ENCODE assay signal across 1 cellular context in genomic region chr2:172084734-172085459, GRCh38.
TF ChIP-seq lines count a peak whose summit lies in the region.

No MANE protein-coding gene starts in this region.

TF ChIP-seq in HepG2, 621 proteins besides CTCF, POLR2A, EP300 and RAD21 (continued from another document and continues in another):
- TF ChIP-seq ATRX (CRISPR knock-in tag; IDR thresholded peaks at IDR 0.05; ENCODE audit: borderline replicate concordance) (no peak), ZHX1 (CRISPR knock-in tag; IDR thresholded peaks at IDR 0.05; ENCODE audit: low read depth) (no peak), ZNF512B (CRISPR knock-in tag; IDR thresholded peaks at IDR 0.05; ENCODE audit: borderline replicate concordance) (peak; percentile 88; the same call in 1 of the 2 replicates), GTF3A (CRISPR knock-in tag; conservative IDR thresholded peaks at IDR 0.05) (peak; percentile 48; the same call in 1 of the 2 replicates), SNAPC4 (CRISPR knock-in tag; IDR thresholded peaks at IDR 0.05) (peak; percentile 65; the same call in 1 of the 2 replicates), HINFP (CRISPR knock-in tag; IDR thresholded peaks at IDR 0.05; ENCODE audit: low read depth) (no peak), BCL6 (CRISPR knock-in tag; IDR thresholded peaks at IDR 0.05) (peak; percentile 54), CCDC6 (CRISPR knock-in tag; IDR thresholded peaks at IDR 0.05) (no peak; the same call in 1 of the 2 replicates), ZNF501 (CRISPR knock-in tag; IDR thresholded peaks at IDR 0.05) (peak; percentile 37; the same call in 1 of the 2 replicates), HOXA5 (CRISPR knock-in tag; IDR thresholded peaks at IDR 0.05) (peak; percentile 44; the same call in 1 of the 2 replicates), ZNF256 (CRISPR knock-in tag; conservative IDR thresholded peaks at IDR 0.05) (0 out of 2 replicates have a peak, but pooled peaks have one; percentile 65), YEATS4 (CRISPR knock-in tag; IDR thresholded peaks at IDR 0.05; ENCODE audit: borderline replicate concordance) (no peak), ZNF260 (CRISPR knock-in tag; IDR thresholded peaks at IDR 0.05; ENCODE audit: borderline replicate concordance, low read depth) (no peak), AGO2 (optimal IDR thresholded peaks at IDR 0.05; ENCODE audit: low read depth, low read length) (no peak), KLF12 (CRISPR knock-in tag; IDR thresholded peaks at IDR 0.05; ENCODE audit: borderline replicate concordance) (no peak), ZNF343 (CRISPR knock-in tag; IDR thresholded peaks at IDR 0.05) (peak; percentile 71), CREB1 (IDR thresholded peaks at IDR 0.05) (no peak), CREB1 (CRISPR knock-in tag; IDR thresholded peaks at IDR 0.05) (no peak), BRCA1 (CRISPR knock-in tag; IDR thresholded peaks at IDR 0.05) (no peak; the same call in 1 of the 2 replicates), ZNF724P (CRISPR knock-in tag; IDR thresholded peaks at IDR 0.05; ENCODE audit: borderline replicate concordance) (no peak; the same call in 1 of the 2 replicates), NR2F2 (IDR thresholded peaks at IDR 0.05; ENCODE audit: borderline replicate concordance, low read depth) (no peak), RBM39 (IDR thresholded peaks at IDR 0.05; ENCODE audit: low read depth, low read length, poor library complexity, severe bottlenecking) (peak; percentile 67), ZNF672 (CRISPR knock-in tag; IDR thresholded peaks at IDR 0.05) (no peak), ZNF629 (CRISPR knock-in tag; conservative IDR thresholded peaks at IDR 0.05) (no peak), TBX3 (IDR thresholded peaks at IDR 0.05; ENCODE audit: borderline replicate concordance) (no peak), HNF1A (IDR thresholded peaks at IDR 0.05; ENCODE audit: low read depth) (no peak), HNF1A (CRISPR knock-in tag; IDR thresholded peaks at IDR 0.05; ENCODE audit: borderline replicate concordance) (peak; percentile 70), ZFP36L2 (CRISPR knock-in tag; IDR thresholded peaks at IDR 0.05) (no peak), HDAC6 (IDR thresholded peaks at IDR 0.05; ENCODE audit: low read depth, low read length) (no peak), ZMYM2 (CRISPR knock-in tag; IDR thresholded peaks at IDR 0.05) (0 out of 2 replicates have a peak, but pooled peaks have one; percentile 24), ZZZ3 (CRISPR knock-in tag; IDR thresholded peaks at IDR 0.05; ENCODE audit: borderline replicate concordance) (peak; percentile 43; the same call in 1 of the 2 replicates), ZIK1 (CRISPR knock-in tag; IDR thresholded peaks at IDR 0.05; ENCODE audit: borderline replicate concordance, low read depth) (no peak), ZBTB10 (CRISPR knock-in tag; IDR thresholded peaks at IDR 0.05; ENCODE audit: borderline replicate concordance) (no peak), NFATC3 (CRISPR knock-in tag; IDR thresholded peaks at IDR 0.05) (no peak; the same call in 1 of the 2 replicates), NR0B2 (CRISPR knock-in tag; IDR thresholded peaks at IDR 0.05) (0 out of 2 replicates have a peak, but pooled peaks have one; percentile 49), HMGXB4 (CRISPR knock-in tag; IDR thresholded peaks at IDR 0.05; ENCODE audit: borderline replicate concordance in 1 of 2, low read depth in 1 of 2) (peak in 1 of 2 experiments; percentile 50; a peak in 1 of 4 replicates), NBN (conservative IDR thresholded peaks at IDR 0.05) (no peak), MAFF (IDR thresholded peaks at IDR 0.05; ENCODE audit: low read depth, low read length) (no peak), ZBTB38 (CRISPR knock-in tag; IDR thresholded peaks at IDR 0.05) (no peak)
